ENCODE assay signal across 24 cellular contexts in genomic region chr7:123538897-123539296, GRCh38. TPM values are rescaled to one million over a fixed set of nuclear protein-coding genes. Genes with fewer than 3 reads are reported as not detected.
DNase-seq lines count a peak whose midpoint lies in the region; ATAC-seq, FAIRE-seq and TF ChIP-seq lines count a peak whose summit lies in the region.
"Had no signal": no experiment of that assay in that cellular context is flagged by ENCODE, and none has a peak within 500 bp of the region (broad histone marks: within the 10 kb centered on the region; RNA-seq: fewer than 3 reads in every experiment).

No MANE protein-coding gene starts in this region.

- no peak overlapping the region for H3K4ac ChIP-seq in IMR-90 (ENCODE audit: low read depth, low read length)

- CTCF ChIA-PET in A549 (lab: Yijun Ruan, JAX) (interaction anchor here (0.9 to 1.5 kb wide), 3 partner anchors 10 to 46 kb away, joined by 3 to 8 read pairs (median 3); no protein-coding TSS in a partner anchor), IMR-90 (lab: Yijun Ruan, JAX) (no interaction called here)

- TF ChIP-seq RAD21 in A549 (conservative IDR thresholded peaks at IDR 0.05 in 1 of 2, IDR thresholded peaks at IDR 0.05 in 1 of 2) (no peak), IMR-90 (IDR thresholded peaks at IDR 0.05; ENCODE audit: low read length) (no peak)

- H3K18ac ChIP-seq in IMR-90 (ENCODE audit: low read depth, low read length): no peak overlapping the region

- in situ Hi-C loops in IMR-90 (cut with MboI; ENCODE audit: low sequenced_read_pairs) (no loop called here), transverse colon (cut with MboI; ENCODE audit: low pct_ligation_motif_present in 1 of 4, low pct_unique_long_range_greater_than_20kb in 1 of 4, low sequenced_read_pairs in 3 of 4) (no loop called here)

- dilution Hi-C loops in IMR-90 (cut with HindIII; ENCODE audit: low sequenced_read_pairs, unreplicated experiment): no loop called here

- TF ChIP-seq POLR2A in A549 (IDR thresholded peaks at IDR 0.05; ENCODE audit: low read length) (no peak), IMR-90 (IDR thresholded peaks at IDR 0.05; ENCODE audit: low read depth, low read length) (no peak), transverse colon (IDR thresholded peaks at IDR 0.05) (no peak)

- no peak for FAIRE-seq in A549 (lab: Jason Lieb, UNC)
- FAIRE-seq: A204.1, H1, kidney had no signal

- H3K4me1 ChIP-seq in A549 (peaks cover 19% of the 10 kb centered on the region), IMR-90 (ENCODE audit: control insufficient read depth, insufficient read depth, low read length) (peaks cover 5% of the 10 kb centered on the region; the same call in 1 of the 2 replicates), transverse colon (peaks cover 0 to 8% (median 4%) of the 10 kb centered on the region in 4 donors)
- H3K4me1 ChIP-seq: Caco-2, prostate gland had no signal

- H2BK15ac ChIP-seq in IMR-90 (ENCODE audit: low read depth, low read length): no peak overlapping the region

- no peak overlapping the region for H4K5ac ChIP-seq in IMR-90 (ENCODE audit: low read depth, low read length)

- H3K9me1 ChIP-seq in IMR-90 (ENCODE audit: insufficient read depth, low read length): no peaks in the 10 kb centered on the region

- peak overlapping the region in 1 of 2 experiments; percentile 70; a peak in 3 of 6 replicates for H3K27ac ChIP-seq in A549
- H3K27ac ChIP-seq in IMR-90 (ENCODE audit: insufficient read depth, low read length): no peak overlapping the region
- no peak overlapping the region for H3K27ac ChIP-seq in transverse colon
- H3K27ac ChIP-seq: BLaER1, prostate gland, skin epidermis, thoracic aorta had no signal

- WGBS in A549 (ENCODE audit: missing lambda C conversion rate): 95% methylated on average over 1 of the region's 1 CpG
- WGBS in IMR-90 (ENCODE audit: extremely low coverage in 2 of 2, insufficient read length in 1 of 2), 2 experiments: no CpG with 5 or more reads among the region's 1 CpG
- WGBS in transverse colon (ENCODE audit: low coverage in 1 of 2), 2 donors: 98% methylated on average over 1 of the region's 1 CpG; no CpG with 5 or more reads in 1 of the 2 donors

- H2AFZ ChIP-seq in IMR-90 (replicated peaks; ENCODE audit: low read length, poor library complexity): no peak overlapping the region

- H2BK5ac ChIP-seq in IMR-90 (ENCODE audit: low read depth, low read length, poor library complexity, severe bottlenecking): no peak overlapping the region

- H3K27me3 Mint-ChIP-seq in T-helper 17 cell: no peaks in the 10 kb centered on the region
- H3K27me3 Mint-ChIP-seq: effector memory CD8-positive, alpha-beta T cell had no signal

- no peak overlapping the region for H2BK20ac ChIP-seq in IMR-90 (ENCODE audit: low read depth, low read length)

- H4K20me1 ChIP-seq in IMR-90 (ENCODE audit: insufficient read depth, low read length): no peaks in the 10 kb centered on the region

- H3K56ac ChIP-seq in IMR-90 (ENCODE audit: extremely low read depth, insufficient read depth, low read length): no peak overlapping the region

- no peaks in the 10 kb centered on the region for H3K36me3 Mint-ChIP-seq in T-helper 17 cell (ENCODE audit: low read depth)

- TF ChIP-seq EP300 in A549 (IDR thresholded peaks at IDR 0.05): no peak
- TF ChIP-seq EP300 in transverse colon (IDR thresholded peaks at IDR 0.05; ENCODE audit: low read depth): no peak

- no peaks in the 10 kb centered on the region for H3K27me3 ChIP-seq in IMR-90 (ENCODE audit: control insufficient read depth, insufficient read depth, low read length)
- peaks cover 2% of the 10 kb centered on the region for H3K27me3 ChIP-seq in transverse colon

- intact Hi-C loops in IMR-90 (cut with micrococcal nuclease) (no loop called here), transverse colon (cut with DNase I; ENCODE audit: low total_unique reads) (no loop called here)

- peaks cover 3% of the 10 kb centered on the region in 2 experiments; a peak in 2 of 4 replicates for H3K79me1 ChIP-seq in IMR-90 (ENCODE audit: low read depth in 1 of 2, low read length in 2 of 2)

- no peak overlapping the region for H3K23ac ChIP-seq in IMR-90 (ENCODE audit: low read depth, low read length)

- H3K9me3 ChIP-seq in A549 (no peaks in the 10 kb centered on the region), IMR-90 (ENCODE audit: control insufficient read depth, insufficient read depth, low read length) (no peaks in the 10 kb centered on the region), T-helper 17 cell (ENCODE audit: control insufficient read depth, low read length, poor library complexity, severe bottlenecking) (no peaks in the 10 kb centered on the region), transverse colon (no peaks in the 10 kb centered on the region)
- H3K9me3 ChIP-seq: BLaER1, Caco-2, prostate gland, thoracic aorta had no signal

- no peak overlapping the region for H2AK5ac ChIP-seq in IMR-90 (ENCODE audit: low read depth, low read length)

- BruUV-seq in IMR-90 (replicated peaks; lab: Mats Ljungman, UMichigan): no TSS peak

- TF ChIP-seq CTCF in A549 (IDR thresholded peaks at IDR 0.05) (no peak), IMR-90 (conservative IDR thresholded peaks at IDR 0.05; ENCODE audit: low read depth, low read length) (no peak), transverse colon (IDR thresholded peaks at IDR 0.05) (no peak)

- H3K14ac ChIP-seq in IMR-90 (replicated peaks; ENCODE audit: low read depth, low read length): no peak overlapping the region

- H3K4me2 ChIP-seq in A549: peak overlapping the region; percentile 69; the same call in 1 of the 3 replicates
- H3K4me2 ChIP-seq in IMR-90 (ENCODE audit: low read depth, low read length): no peak overlapping the region
- H3K4me2 ChIP-seq: BLaER1 had no signal

- H3K27ac Mint-ChIP-seq in T-helper 17 cell: peak overlapping the region; percentile 59
- H3K27ac Mint-ChIP-seq: activated naive CD4-positive, alpha-beta T cell treated with anti-CD3 and anti-CD28 coated beads, Interleukin-2, amount 10 ng/mL, durations not matched to agents 7 days and 5 days; effector memory CD8-positive, alpha-beta T cell had no signal

- no peak overlapping the region for H2BK120ac ChIP-seq in IMR-90 (ENCODE audit: low read depth, low read length)

- ATAC-seq in A549 (no peak), IMR-90 (ENCODE audit: low read depth) (no peak), T-helper 17 cell (no peak)
- ATAC-seq: activated T-cell treated with anti-CD3 and anti-CD28 coated beads, Interleukin-2, amount 50 U/mL, for 72 hours; effector memory CD8-positive, alpha-beta T cell had no signal

- no peak overlapping the region for H2AK9ac ChIP-seq in IMR-90 (replicated peaks; ENCODE audit: low read depth, low read length, poor library complexity)

- H4K8ac ChIP-seq in IMR-90 (ENCODE audit: low read depth in 2 of 2, low read length in 2 of 2): no peak overlapping the region

- POLR2A ChIA-PET in A549 (lab: Yijun Ruan, JAX) (no interaction called here), IMR-90 (lab: Charles Lee; ENCODE audit: unreplicated experiment) (no interaction called here)

- H3K4me3 ChIP-seq in A549: no peak overlapping the region
- no peak overlapping the region for H3K4me3 ChIP-seq in IMR-90 (ENCODE audit: insufficient read depth, low read depth, low read length)
- no peak overlapping the region for H3K4me3 ChIP-seq in transverse colon
- H3K4me3 ChIP-seq: BLaER1, prostate gland, skin epidermis, thoracic aorta had no signal

- H3K36me3 ChIP-seq in IMR-90 (ENCODE audit: control insufficient read depth, insufficient read depth, low read length): 0 out of 2 replicates have a peak, but pooled peaks cover 3% of the 10 kb centered on the region
- H3K36me3 ChIP-seq in transverse colon: peaks cover 0 to 13% (median 4%) of the 10 kb centered on the region in 4 donors
- H3K36me3 ChIP-seq: prostate gland, thoracic aorta had no signal

- no peak overlapping the region for H3K4me3 Mint-ChIP-seq in T-helper 17 cell
- H3K4me3 Mint-ChIP-seq: activated naive CD4-positive, alpha-beta T cell treated with anti-CD3 and anti-CD28 coated beads, Interleukin-2, amount 10 ng/mL, durations not matched to agents 7 days and 5 days; activated T-cell treated with anti-CD3 and anti-CD28 coated beads, Interleukin-2, amount 50 U/mL, for 72 hours; effector memory CD8-positive, alpha-beta T cell had no signal

- no peak overlapping the region for H4K91ac ChIP-seq in IMR-90 (ENCODE audit: insufficient read depth, low read depth, low read length)

- no peak overlapping the region for H3K9ac ChIP-seq in IMR-90 (ENCODE audit: low read depth, low read length)
- H3K9ac ChIP-seq: BLaER1 had no signal

- DNase-seq in A549 (ENCODE audit: low read depth in 1 of 2, low spot score in 1 of 2) (no peak), IMR-90 (peak; percentile 10), T-helper 17 cell (no peak), kidney glomerular epithelial cell (lab: John Stamatoyannopoulos, UW) (peak; percentile 11), NCI-H2107 (lab: John Stamatoyannopoulos, UW) (no peak), NCI-H510A (lab: John Stamatoyannopoulos, UW) (no peak), transverse colon (no peak), hepatic stellate cell (ENCODE audit: low spot score) (no peak)
- DNase-seq: activated CD4-positive, alpha-beta T cell treated with anti-CD3 and anti-CD28 coated beads for 4 hours; activated naive CD4-positive, alpha-beta T cell treated with anti-CD3 and anti-CD28 coated beads, Interleukin-2, amount 10 ng/mL, durations not matched to agents 7 days and 5 days; activated T-cell treated with anti-CD3 and anti-CD28 coated beads, Interleukin-2, amount 50 U/mL, for 72 hours; Caco-2; effector memory CD8-positive, alpha-beta T cell; kidney; NCI-H2171 treated with DMSO at 0.1 percent for 48 hours; NCI-H526 treated with DMSO at 0.1 percent for 48 hours; SHP77 treated with DMSO at 0.1 percent for 48 hours; stimulated activated naive CD4-positive, alpha-beta T cell had no signal

- peaks cover 6% of the 10 kb centered on the region for H3K4me1 Mint-ChIP-seq in T-helper 17 cell

RNA-seq across cellular contexts. Expression of gene IQUB, which starts 4.5 kb away (rescaled TPM):
- polyA plus RNA-seq in A549 (2011; rRNA removed) (0.05 and 0.08 TPM in 2 replicates), A549 (2017; fragmentation: RNase III; extraction: RNeasy Plus Mini Kit Qiagen cat#74134 plus additional on column Dnase treatment) (0.05 to 0.08 TPM (median 0.08 TPM) in 3 replicates), IMR-90 (2012; rRNA removed) (0.05 and 0.06 TPM in 2 replicates)
- 0.01 TPM in 1 of 2 replicates, not detected in the other for polyA plus RNA-seq in A549 (2012; cell fraction: cytosol; rRNA removed)
- 0.01 TPM in 1 of 2 replicates, not detected in the other for polyA plus RNA-seq in A549 (2012; cell fraction: nucleus; rRNA removed)
- polyA minus RNA-seq in A549 (2011; rRNA and poly(A)+ RNA removed): 0.12 and 0.19 TPM in 2 replicates
- total RNA-seq in IMR-90 (2012; rRNA removed) (0.18 and 0.28 TPM in 2 replicates), T-helper 17 cell (under 1 TPM in 1 of 2 donors, not detected in 1; 0.16 TPM), transverse colon (under 1 TPM in 2 of 4 donors, not detected in 2; 0.14 to 0.32 TPM)
- 0.01 TPM in 2 replicates for polyA plus RNA-seq in IMR-90 (2012; cell fraction: cytosol; rRNA removed)
- polyA plus RNA-seq in IMR-90 (2012; cell fraction: nucleus; rRNA removed; ENCODE audit: low replicate concordance): 0.02 and 0.11 TPM in 2 replicates

RNA-seq across cellular contexts. Expression of gene NDUFA5, which starts 18.7 kb away (rescaled TPM):
- 27.3 and 58.8 TPM in 2 replicates for polyA plus RNA-seq in A549 (2011; rRNA removed)
- 5.2 and 6.5 TPM in 2 replicates for polyA plus RNA-seq in A549 (2012; cell fraction: cytosol; rRNA removed)
- polyA plus RNA-seq in A549 (2012; cell fraction: nucleus; rRNA removed): 0.95 and 2.7 TPM in 2 replicates
- 64.8 to 71.5 TPM (median 66.7 TPM) in 3 replicates for polyA plus RNA-seq in A549 (2017; fragmentation: RNase III; extraction: RNeasy Plus Mini Kit Qiagen cat#74134 plus additional on column Dnase treatment)
- polyA minus RNA-seq in A549 (2011; rRNA and poly(A)+ RNA removed): 5.9 and 7.5 TPM in 2 replicates
- 2.9 and 14.4 TPM in 2 replicates for total RNA-seq in IMR-90 (2012; rRNA removed)
- 9.0 and 12.1 TPM in 2 replicates for polyA plus RNA-seq in IMR-90 (2012; rRNA removed)
- polyA plus RNA-seq in IMR-90 (2012; cell fraction: cytosol; rRNA removed): 0.48 and 0.86 TPM in 2 replicates
- polyA plus RNA-seq in IMR-90 (2012; cell fraction: nucleus; rRNA removed; ENCODE audit: low replicate concordance): 0.32 and 3.0 TPM in 2 replicates
- total RNA-seq in T-helper 17 cell: 10 to 100 TPM; 54.0 to 67.5 TPM
- total RNA-seq in transverse colon: 10 to 100 TPM; 29.9 to 78.3 (median 56.8) TPM

Comparison
In these comparisons a context has a peak if more than half of its experiments do, and no peak if none do; other contexts are left out.
1. DNase-seq: peak in IMR-90 (single experiment) and kidney glomerular epithelial cell (single experiment); none in A549 (0 of 2), T-helper 17 cell (0 of 3), NCI-H2107 (single experiment), NCI-H510A (single experiment), transverse colon (single experiment) and hepatic stellate cell (single experiment).